ENCODE assay signal across 1 cellular context in the genomic region with DNA sequence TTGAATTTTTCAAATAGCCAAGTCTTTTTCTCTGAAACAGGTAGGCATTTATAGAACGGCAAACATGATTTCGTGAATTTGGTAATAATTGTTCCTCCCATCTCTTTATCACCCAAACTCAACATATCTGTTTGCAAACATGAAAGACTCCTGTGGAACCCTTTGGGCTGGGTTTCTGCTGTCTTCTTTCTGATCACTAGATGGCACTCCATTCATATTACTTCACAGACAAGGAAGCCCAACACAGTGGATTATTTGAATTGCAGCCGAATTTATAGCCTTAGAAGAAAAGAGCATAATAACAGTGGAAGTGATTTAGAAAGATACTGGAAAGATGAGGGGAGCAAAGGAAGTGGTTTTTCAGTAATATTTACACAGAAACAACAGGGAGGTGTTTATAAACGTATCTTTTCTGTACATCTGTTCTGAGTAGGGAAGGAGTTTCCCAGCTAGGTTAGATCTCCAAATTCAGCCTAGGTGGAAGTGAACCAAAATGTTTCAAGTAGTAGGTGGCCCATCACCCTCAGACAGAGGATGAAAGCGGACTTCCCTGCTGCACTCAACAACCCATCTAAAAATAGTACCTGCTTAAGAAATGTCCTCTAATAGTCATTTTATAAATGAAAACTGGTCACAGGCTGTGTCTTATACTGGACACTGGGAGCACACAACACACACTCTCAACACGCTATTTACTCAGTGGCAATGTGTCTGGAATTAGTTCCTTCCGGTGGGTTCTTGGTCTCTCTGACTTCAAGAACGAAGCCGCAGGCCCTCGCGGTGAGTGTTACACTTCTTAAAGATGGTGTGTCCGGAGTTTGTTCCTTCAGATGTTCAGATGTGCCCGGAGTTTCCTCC.
TF ChIP-seq lines count a peak whose summit lies in the region.

No MANE protein-coding gene starts in this region.

TF ChIP-seq in K562, 482 proteins besides CTCF, POLR2A, EP300 and RAD21 (continued from another document):
- TF ChIP-seq, protein P1, sequence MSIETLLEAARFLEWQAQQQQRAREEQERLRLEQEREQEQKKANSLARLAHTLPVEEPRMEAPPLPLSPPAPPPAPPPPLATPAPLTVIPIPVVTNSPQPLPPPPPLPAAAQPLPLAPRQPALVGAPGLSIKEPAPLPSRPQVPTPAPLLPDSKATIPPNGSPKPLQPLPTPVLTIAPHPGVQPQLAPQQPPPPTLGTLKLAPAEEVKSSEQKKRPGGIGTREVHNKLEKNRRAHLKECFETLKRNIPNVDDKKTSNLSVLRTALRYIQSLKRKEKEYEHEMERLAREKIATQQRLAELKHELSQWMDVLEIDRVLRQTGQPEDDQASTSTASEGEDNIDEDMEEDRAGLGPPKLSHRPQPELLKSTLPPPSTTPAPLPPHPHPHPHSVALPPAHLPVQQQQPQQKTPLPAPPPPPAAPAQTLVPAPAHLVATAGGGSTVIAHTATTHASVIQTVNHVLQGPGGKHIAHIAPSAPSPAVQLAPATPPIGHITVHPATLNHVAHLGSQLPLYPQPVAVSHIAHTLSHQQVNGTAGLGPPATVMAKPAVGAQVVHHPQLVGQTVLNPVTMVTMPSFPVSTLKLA (conservative IDR thresholded peaks at IDR 0.05): 0 out of 4 replicates have a peak, but pooled peaks of 1 of the 2 experiments have one; percentile 24
- no peak for TF ChIP-seq SMARCC2 (IDR thresholded peaks at IDR 0.05; ENCODE audit: low read depth)
- 0 out of 2 replicates have a peak, but pooled peaks have one; percentile 26 for TF ChIP-seq FOXJ2 (tag; IDR thresholded peaks at IDR 0.05)
